33 cellular contexts compared by ENCODE assay signal in the genomic region with DNA sequence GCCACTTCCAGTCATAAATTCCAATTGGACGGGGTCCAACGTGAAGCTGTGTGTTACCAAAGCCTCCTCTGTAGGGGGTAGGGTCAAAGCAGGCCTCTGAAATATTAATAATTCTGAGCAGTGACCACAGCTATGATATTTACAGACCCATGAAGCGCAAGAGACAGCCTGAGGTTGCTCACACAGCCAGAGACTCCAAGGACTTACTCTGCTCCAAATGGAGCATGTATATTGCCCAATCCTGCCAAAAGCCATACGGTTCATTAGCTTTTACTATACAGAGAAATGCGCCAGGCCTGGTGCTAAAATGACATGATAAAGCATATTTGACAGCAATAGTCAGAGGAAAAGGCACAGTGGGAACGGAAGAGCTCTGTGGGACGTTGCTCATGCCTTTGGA.
DNase-seq lines count a peak whose midpoint lies in the region; ATAC-seq, FAIRE-seq and TF ChIP-seq lines count a peak whose summit lies in the region.
"Had no signal": no experiment of that assay in that cellular context is flagged by ENCODE, and none has a peak within 500 bp of the region (broad histone marks: within the 10 kb centered on the region; RNA-seq: fewer than 3 reads in every experiment).

No MANE protein-coding gene starts in this region.

- H3K36me3 ChIP-seq in SK-N-SH (replicated peaks in 1 of 2; ENCODE audit: control insufficient read depth in 1 of 2, insufficient read depth in 2 of 2, low read length in 1 of 2) = no peaks in the 10 kb centered on the region
- H3K36me3 ChIP-seq: adrenal gland, breast epithelium, colonic mucosa, stomach, tibial artery had no signal

- H3K4me1 ChIP-seq in SK-N-SH (ENCODE audit: control insufficient read depth in 1 of 2, insufficient read depth in 2 of 2, low read depth in 1 of 2, low read length in 1 of 2) = peaks cover 0 to 9% of the 10 kb centered on the region in 2 experiments; a peak in 1 of 4 replicates
- H3K4me1 ChIP-seq: adrenal gland, breast epithelium, colonic mucosa, stomach, tibial artery had no signal

- no peak for DNase-seq in SK-N-SH
- DNase-seq in RCC 7860 (ENCODE audit: low spot score) = peak; percentile 10
- peak; percentile 85 for DNase-seq in choroid plexus epithelial cell (ENCODE audit: low read depth)
- DNase-seq in smooth muscle cell of the brain vasculature (ENCODE audit: low read depth, low spot score) = peak; percentile 49
- DNase-seq in DMS53 treated with DMSO at 0.1 percent for 48 hours (lab: John Stamatoyannopoulos, UW; ENCODE audit: unreplicated experiment) = no peak
- DNase-seq in substantia nigra (lab: John Stamatoyannopoulos, UW) = no peak
- DNase-seq in stimulated activated naive CD4-positive, alpha-beta T cell (lab: John Stamatoyannopoulos, UW) = no peak
- DNase-seq: activated CD4-positive, alpha-beta T cell treated with anti-CD3 and anti-CD28 coated beads for 36 hours; activated CD8-positive, alpha-beta T cell treated with anti-CD3 and anti-CD28 coated beads, Interleukin-2, amount 10 ng/mL, durations not matched to agents 7 days and 5 days; activated naive CD4-positive, alpha-beta T cell treated with anti-CD3 and anti-CD28 coated beads, Interleukin-2, amount 10 ng/mL, durations not matched to agents 7 days and 5 days; adrenal gland; CD8-positive, alpha-beta T cell; colonic mucosa; DMS153; effector CD4-positive, alpha-beta T cell; immature natural killer cell; left colon; NCI-H1105 treated with DMSO at 0.1 percent for 48 hours; NCI-H2029 treated with DMSO at 0.1 percent for 48 hours; NCI-H2227 treated with DMSO at 0.1 percent for 48 hours; NCI-H69; nephron progenitor cell; SHP77; stimulated activated CD8-positive, alpha-beta memory T cell treated with anti-CD3 and anti-CD28 coated beads, Interleukin-4, amount 100 ng/mL, for 48 hours; stomach; SW 1271; tibial artery had no signal

- H3K9me3 ChIP-seq in SK-N-SH = no peaks in the 10 kb centered on the region
- H3K9me3 ChIP-seq: adrenal gland, breast epithelium, colonic mucosa, stomach, tibial artery had no signal

- peak overlapping the region in 1 of 2 experiments; percentile 34; a peak in 2 of 4 replicates for H3K27ac ChIP-seq in SK-N-SH (ENCODE audit: low read depth in 2 of 2, low read length in 1 of 2)
- H3K27ac ChIP-seq in substantia nigra (ENCODE audit: low read depth, low read length, poor library complexity, severe bottlenecking) = no peak overlapping the region
- H3K27ac ChIP-seq: adrenal gland, breast epithelium, colonic mucosa, stomach, tibial artery, VCaP had no signal

- H2AFZ ChIP-seq in SK-N-SH (ENCODE audit: low read depth) = peak overlapping the region; percentile 52; the same call in 1 of the 2 replicates
- H2AFZ ChIP-seq: GM23338 had no signal

- TF ChIP-seq EP300 in SK-N-SH (IDR thresholded peaks at IDR 0.05; ENCODE audit: borderline replicate concordance in 1 of 2, low read depth in 1 of 2, low read length in 1 of 2) = no peak

- H3K4me2 ChIP-seq in SK-N-SH = no peak overlapping the region
- H3K4me2 ChIP-seq: GM23338 had no signal

- no peaks in the 10 kb centered on the region for H3K79me2 ChIP-seq in SK-N-SH (ENCODE audit: insufficient read depth)

- no peaks in the 10 kb centered on the region for H3K27me3 ChIP-seq in SK-N-SH (ENCODE audit: insufficient read depth)
- H3K27me3 ChIP-seq: adrenal gland, breast epithelium, colonic mucosa, stomach, tibial artery had no signal

- H3K9ac ChIP-seq in SK-N-SH = no peak overlapping the region

- H3K4me3 ChIP-seq in SK-N-SH (ENCODE audit: low read depth in 2 of 2, low read length in 1 of 2) = no peak overlapping the region
- no peak overlapping the region for H3K4me3 ChIP-seq in choroid plexus epithelial cell (ENCODE audit: low read depth, low read length)
- H3K4me3 ChIP-seq: adrenal gland, breast epithelium, colonic mucosa, GM23338, stomach, tibial artery had no signal

- POLR2A ChIA-PET in SK-N-SH (lab: Yijun Ruan, JAX) = no interaction called here

- H3F3A ChIP-seq in SK-N-SH (replicated peaks; ENCODE audit: insufficient read depth) = no peaks in the 10 kb centered on the region

- no peak for TF ChIP-seq CTCF in SK-N-SH (IDR thresholded peaks at IDR 0.05)
- no peak for TF ChIP-seq CTCF in choroid plexus epithelial cell (conservative IDR thresholded peaks at IDR 0.05; ENCODE audit: low read depth, low read length)

- WGBS in SK-N-SH (ENCODE audit: low lambda C conversion rate) = 29% methylated on average over 7 of the region's 7 CpGs

- no peak for ATAC-seq in SK-N-SH treated with all-trans-retinoic acid at 6 μM for 48 hours
- ATAC-seq: activated CD4-positive, alpha-beta T cell treated with anti-CD3 and anti-CD28 coated beads for 36 hours; activated CD8-positive, alpha-beta T cell treated with anti-CD3 and anti-CD28 coated beads, Interleukin-2, amount 10 ng/mL, durations not matched to agents 7 days and 5 days; activated T-helper 17 cell treated with anti-CD3 and anti-CD28 coated beads, Interleukin-2, amount 50 U/mL, for 72 hours; CD8-positive, alpha-beta T cell; GM23338; left colon had no signal

- no peaks in the 10 kb centered on the region for H3K9me2 ChIP-seq in SK-N-SH

- no peak for TF ChIP-seq RAD21 in SK-N-SH (IDR thresholded peaks at IDR 0.05; ENCODE audit: low read length)

- no peaks in the 10 kb centered on the region for H4K20me1 ChIP-seq in SK-N-SH (ENCODE audit: insufficient read depth)

- CTCF ChIA-PET in SK-N-SH (lab: Yijun Ruan, JAX) = no interaction called here

- no peak for FAIRE-seq in RCC 7860 (lab: Jason Lieb, UNC)
- FAIRE-seq: A204.1 had no signal

TF ChIP-seq in SK-N-SH, 30 proteins besides CTCF, POLR2A, EP300 and RAD21:
- TF ChIP-seq MXI1 (IDR thresholded peaks at IDR 0.05; ENCODE audit: low read depth, low read length) = no peak

TF ChIP-seq in SK-N-SH treated with all-trans-retinoic acid at 6 μM for 48 hours, 23 proteins besides CTCF, POLR2A, EP300 and RAD21:
- TF ChIP-seq RARB (CRISPR knock-in tag; IDR thresholded peaks at IDR 0.05) (no peak), ZNF8 (CRISPR knock-in tag; IDR thresholded peaks at IDR 0.05) (no peak), ESRRG (CRISPR knock-in tag; IDR thresholded peaks at IDR 0.05) (no peak), CSDC2 (CRISPR knock-in tag; IDR thresholded peaks at IDR 0.05) (no peak), OSR1 (CRISPR knock-in tag; IDR thresholded peaks at IDR 0.05) (no peak), ZFP3 (CRISPR knock-in tag; IDR thresholded peaks at IDR 0.05) (no peak), GLIS3 (CRISPR knock-in tag; IDR thresholded peaks at IDR 0.05) (no peak), PPARA (CRISPR knock-in tag; IDR thresholded peaks at IDR 0.05; ENCODE audit: borderline replicate concordance) (no peak), SNAI2 (CRISPR knock-in tag; IDR thresholded peaks at IDR 0.05) (no peak), BACH2 (CRISPR knock-in tag; IDR thresholded peaks at IDR 0.05; ENCODE audit: borderline replicate concordance) (no peak)
- TF ChIP-seq, protein P1, sequence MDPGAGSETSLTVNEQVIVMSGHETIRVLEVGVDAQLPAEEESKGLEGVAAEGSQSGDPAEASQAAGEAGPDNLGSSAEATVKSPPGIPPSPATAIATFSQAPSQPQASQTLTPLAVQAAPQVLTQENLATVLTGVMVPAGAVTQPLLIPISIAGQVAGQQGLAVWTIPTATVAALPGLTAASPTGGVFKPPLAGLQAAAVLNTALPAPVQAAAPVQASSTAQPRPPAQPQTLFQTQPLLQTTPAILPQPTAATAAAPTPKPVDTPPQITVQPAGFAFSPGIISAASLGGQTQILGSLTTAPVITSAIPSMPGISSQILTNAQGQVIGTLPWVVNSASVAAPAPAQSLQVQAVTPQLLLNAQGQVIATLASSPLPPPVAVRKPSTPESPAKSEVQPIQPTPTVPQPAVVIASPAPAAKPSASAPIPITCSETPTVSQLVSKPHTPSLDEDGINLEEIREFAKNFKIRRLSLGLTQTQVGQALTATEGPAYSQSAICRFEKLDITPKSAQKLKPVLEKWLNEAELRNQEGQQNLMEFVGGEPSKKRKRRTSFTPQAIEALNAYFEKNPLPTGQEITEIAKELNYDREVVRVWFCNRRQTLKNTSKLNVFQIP (CRISPR knock-in tag; IDR thresholded peaks at IDR 0.05; ENCODE audit: borderline replicate concordance, low read depth) = no peak
- TF ChIP-seq, protein P2, sequence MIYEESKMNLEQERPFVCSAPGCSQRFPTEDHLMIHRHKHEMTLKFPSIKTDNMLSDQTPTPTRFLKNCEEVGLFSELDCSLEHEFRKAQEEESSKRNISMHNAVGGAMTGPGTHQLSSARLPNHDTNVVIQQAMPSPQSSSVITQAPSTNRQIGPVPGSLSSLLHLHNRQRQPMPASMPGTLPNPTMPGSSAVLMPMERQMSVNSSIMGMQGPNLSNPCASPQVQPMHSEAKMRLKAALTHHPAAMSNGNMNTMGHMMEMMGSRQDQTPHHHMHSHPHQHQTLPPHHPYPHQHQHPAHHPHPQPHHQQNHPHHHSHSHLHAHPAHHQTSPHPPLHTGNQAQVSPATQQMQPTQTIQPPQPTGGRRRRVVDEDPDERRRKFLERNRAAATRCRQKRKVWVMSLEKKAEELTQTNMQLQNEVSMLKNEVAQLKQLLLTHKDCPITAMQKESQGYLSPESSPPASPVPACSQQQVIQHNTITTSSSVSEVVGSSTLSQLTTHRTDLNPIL (CRISPR knock-in tag; IDR thresholded peaks at IDR 0.05; ENCODE audit: low read depth) = no peak

Comparison
In these comparisons a context has a peak if more than half of its experiments do, and no peak if none do; other contexts are left out.
1. DNase-seq: peak in RCC 7860 (single experiment), choroid plexus epithelial cell (single experiment) and smooth muscle cell of the brain vasculature (single experiment); none in SK-N-SH (single experiment), DMS53 treated with DMSO at 0.1 percent for 48 hours (single experiment), substantia nigra (0 of 49) and stimulated activated naive CD4-positive, alpha-beta T cell (0 of 6).